ENCODE assay signal across 11 cellular contexts in the genomic region with DNA sequence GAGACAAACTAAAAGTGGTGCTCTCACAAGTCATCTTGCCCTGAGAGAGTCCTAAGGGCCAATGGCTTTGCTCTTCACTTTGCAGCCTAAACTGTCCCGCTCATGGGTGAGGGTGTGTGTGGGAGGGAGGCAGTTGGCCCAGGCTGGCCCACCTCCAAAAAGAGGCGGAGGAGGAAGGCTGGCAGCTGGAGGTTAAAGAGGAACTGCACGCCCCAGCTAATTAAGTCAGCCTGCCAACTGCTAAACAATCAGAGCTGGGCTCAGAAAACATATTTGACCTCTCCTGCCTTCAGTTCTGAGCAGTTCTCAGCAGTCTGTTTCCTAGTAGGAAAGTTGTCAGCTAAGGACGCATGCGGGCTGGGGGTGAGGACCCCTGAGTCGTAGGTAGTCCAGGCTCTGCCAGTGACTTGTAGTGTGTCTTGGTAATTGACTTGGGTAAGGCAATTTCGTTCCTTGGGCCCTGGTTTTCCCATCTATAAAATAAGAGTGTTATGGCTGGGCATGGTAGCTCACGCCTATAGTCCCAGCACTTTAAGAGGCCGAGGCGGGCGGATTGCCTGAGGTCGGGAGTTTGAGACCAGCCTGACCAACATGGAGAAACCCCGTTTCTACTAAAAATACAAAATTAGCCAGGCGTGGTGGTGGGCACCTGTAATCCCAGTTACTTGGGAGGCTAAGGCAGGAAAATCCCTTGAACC. TPM values are rescaled to one million over a fixed set of nuclear protein-coding genes. Genes with fewer than 3 reads are reported as not detected.
DNase-seq lines count a peak whose midpoint lies in the region; ATAC-seq, FAIRE-seq and TF ChIP-seq lines count a peak whose summit lies in the region.
"Had no signal": no experiment of that assay in that cellular context is flagged by ENCODE, and none has a peak within 500 bp of the region (broad histone marks: within the 10 kb centered on the region; RNA-seq: fewer than 3 reads in every experiment).

No MANE protein-coding gene starts in this region.

- no peak overlapping the region for H3K4me3 ChIP-seq in HepG2 (replicated peaks in 1 of 3; ENCODE audit: insufficient read depth in 1 of 3, low read depth in 2 of 3, low read length in 3 of 3)
- no peak overlapping the region for H3K4me3 ChIP-seq in testis
- no peak overlapping the region for H3K4me3 ChIP-seq in smooth muscle cell
- H3K4me3 ChIP-seq: cardiac muscle cell had no signal

- H3K9ac ChIP-seq in HepG2 (ENCODE audit: insufficient read depth, low read depth, low read length): no peak overlapping the region
- H3K9ac ChIP-seq in smooth muscle cell (ENCODE audit: low read depth): no peak overlapping the region

- intact Hi-C loops in HepG2 (cut with micrococcal nuclease; ENCODE audit: unreplicated experiment) (no loop called here), testis (cut with DNase I; ENCODE audit: low total_unique reads) (no loop called here)

- FAIRE-seq in HepG2 (lab: Jason Lieb, UNC): no peak

- TF ChIP-seq POLR2A in HepG2 (IDR thresholded peaks at IDR 0.05; ENCODE audit: insufficient read depth in 1 of 2, low read depth in 2 of 2, low read length in 2 of 2) (no peak), testis (IDR thresholded peaks at IDR 0.05) (no peak)

- no peak for TF ChIP-seq RAD21 in HepG2 (CRISPR knock-in tag; IDR thresholded peaks at IDR 0.05)

- H3K4me2 ChIP-seq in HepG2 (ENCODE audit: low read depth, low read length) (no peak overlapping the region), smooth muscle cell (no peak overlapping the region)

- H3K9me3 ChIP-seq in HepG2 (ENCODE audit: low read length) (no peaks in the 10 kb centered on the region), testis (no peaks in the 10 kb centered on the region), smooth muscle cell (replicated peaks; ENCODE audit: low read depth) (no peaks in the 10 kb centered on the region)

- no peaks in the 10 kb centered on the region for H3K27me3 Mint-ChIP-seq in natural killer cell treated with Interleukin-12 subunit alpha and Interleukin-12 subunit beta and Interleukin-15 and Interleukin-18, amount 100 ng/mL, for 72 hours
- H3K27me3 Mint-ChIP-seq: activated CD4-positive, alpha-beta memory T cell treated with anti-CD3 and anti-CD28 coated beads for 36 hours had no signal

- TF ChIP-seq EP300 in HepG2 (IDR thresholded peaks at IDR 0.05; ENCODE audit: low read depth in 2 of 2, low read length in 2 of 2) (no peak), HepG2 (CRISPR knock-in tag; IDR thresholded peaks at IDR 0.05; ENCODE audit: borderline replicate concordance) (no peak)

- POLR2A ChIA-PET in HepG2 (lab: Yijun Ruan, JAX): interaction anchor here (0.7 kb wide), 1 partner anchor 8 kb away, joined by 3 read pairs; no protein-coding TSS in a partner anchor

- no peaks in the 10 kb centered on the region for H3K4me1 Mint-ChIP-seq in natural killer cell treated with Interleukin-12 subunit alpha and Interleukin-12 subunit beta and Interleukin-15 and Interleukin-18, amount 100 ng/mL, for 72 hours (ENCODE audit: low read depth in 2 of 2)

- no peak for ATAC-seq in HepG2
- ATAC-seq in natural killer cell treated with Interleukin-12 subunit alpha and Interleukin-12 subunit beta and Interleukin-15 and Interleukin-18, amount 100 ng/mL, for 72 hours: no peak

- no peak overlapping the region for H3K4me3 Mint-ChIP-seq in natural killer cell treated with Interleukin-12 subunit alpha and Interleukin-12 subunit beta and Interleukin-15 and Interleukin-18, amount 100 ng/mL, for 72 hours
- H3K4me3 Mint-ChIP-seq: activated CD4-positive, alpha-beta memory T cell treated with anti-CD3 and anti-CD28 coated beads for 36 hours had no signal

- 97% methylated on average over 14 of the region's 14 CpGs for WGBS in HepG2 (ENCODE audit: low lambda C conversion rate)
- 74% methylated on average over 14 of the region's 14 CpGs for WGBS in testis, 2 donors
- WGBS in smooth muscle cell (ENCODE audit: low lambda C conversion rate): 97% methylated on average over 14 of the region's 14 CpGs

- CTCF ChIA-PET in HepG2 (lab: Yijun Ruan, JAX; ENCODE audit: low intra/inter-chr PET ratio, low total read pairs): no interaction called here

- peaks cover 26% of the 10 kb centered on the region for H3K36me3 Mint-ChIP-seq in natural killer cell treated with Interleukin-12 subunit alpha and Interleukin-12 subunit beta and Interleukin-15 and Interleukin-18, amount 100 ng/mL, for 72 hours

- DNase-seq in NAMALWA (ENCODE audit: low spot score) (peak; percentile 46), HepG2 (ENCODE audit: low spot score) (no peak), testis (peak; percentile 83), activated gamma-delta T cell treated with Interleukin-2 at 50 U/mL for 16 hours (no peak), smooth muscle cell (lab: John Stamatoyannopoulos, UW; ENCODE audit: unreplicated experiment) (no peak), NK-92 (lab: John Stamatoyannopoulos, UW; ENCODE audit: unreplicated experiment) (no peak)
- no peak for DNase-seq in natural killer cell treated with Interleukin-12 subunit alpha and Interleukin-12 subunit beta and Interleukin-15 and Interleukin-18, amount 100 ng/mL, for 72 hours (ENCODE audit: low spot score)
- DNase-seq: activated CD4-positive, alpha-beta memory T cell treated with anti-CD3 and anti-CD28 coated beads for 36 hours; stimulated activated CD4-positive, alpha-beta T cell treated with anti-CD3 and anti-CD28 coated beads, Interleukin-12 subunit alpha, Interleukin-12 subunit beta, amount 100 ng/mL, for 4 hours had no signal

- in situ Hi-C loops in HepG2 (cut with HindIII; ENCODE audit: extremely low pct_ligation_motif_present, low pct_unique_long_range_greater_than_20kb): no loop called here

- no peaks in the 10 kb centered on the region for H3K9me3 Mint-ChIP-seq in natural killer cell treated with Interleukin-12 subunit alpha and Interleukin-12 subunit beta and Interleukin-15 and Interleukin-18, amount 100 ng/mL, for 72 hours
- H3K9me3 Mint-ChIP-seq: activated CD4-positive, alpha-beta memory T cell treated with anti-CD3 and anti-CD28 coated beads for 36 hours had no signal

- H3K36me3 ChIP-seq in HepG2 (replicated peaks in 1 of 2; ENCODE audit: control insufficient read depth in 1 of 2, insufficient read depth in 2 of 2, low read length in 2 of 2) (peaks cover 24 to 79% of the 10 kb centered on the region in 2 experiments), testis (ENCODE audit: low read depth, missing control alignments) (no peaks in the 10 kb centered on the region), smooth muscle cell (ENCODE audit: low read depth) (no peaks in the 10 kb centered on the region)
- H3K36me3 ChIP-seq: cardiac muscle cell had no signal

- no peaks in the 10 kb centered on the region for H3F3A ChIP-seq in smooth muscle cell (ENCODE audit: low read depth)

- no peaks in the 10 kb centered on the region for H3K4me1 ChIP-seq in HepG2 (ENCODE audit: insufficient read depth, low read length)
- peaks cover 13% of the 10 kb centered on the region for H3K4me1 ChIP-seq in testis
- H3K4me1 ChIP-seq in smooth muscle cell (ENCODE audit: low read depth): no peaks in the 10 kb centered on the region

- no peaks in the 10 kb centered on the region for H3K27me3 ChIP-seq in HepG2 (ENCODE audit: control insufficient read depth in 1 of 2, insufficient read depth in 2 of 2, low read length in 2 of 2)
- no peaks in the 10 kb centered on the region for H3K27me3 ChIP-seq in testis
- H3K27me3 ChIP-seq in smooth muscle cell (ENCODE audit: low read depth): no peaks in the 10 kb centered on the region
- H3K27me3 ChIP-seq: cardiac muscle cell had no signal

- H3K27ac ChIP-seq in VCaP (peak overlapping the region; percentile 32), HepG2 (ENCODE audit: extremely low read length, insufficient read depth, low read length) (no peak overlapping the region), testis (peak overlapping the region in 1 of 2 donors; percentile 69), smooth muscle cell (ENCODE audit: low read depth) (no peak overlapping the region)
- H3K27ac ChIP-seq: cardiac muscle cell had no signal

- TF ChIP-seq CTCF in VCaP (conservative IDR thresholded peaks at IDR 0.05) (no peak), HepG2 (CRISPR knock-in tag; IDR thresholded peaks at IDR 0.05) (no peak), testis (IDR thresholded peaks at IDR 0.05) (no peak), smooth muscle cell (IDR thresholded peaks at IDR 0.05; ENCODE audit: borderline replicate concordance, insufficient read depth, poor library complexity, severe bottlenecking) (no peak)

- H4K20me1 ChIP-seq in HepG2 (ENCODE audit: insufficient read depth, low read length) (no peaks in the 10 kb centered on the region), smooth muscle cell (ENCODE audit: low read depth) (no peaks in the 10 kb centered on the region)

- no peak overlapping the region for H2AFZ ChIP-seq in HepG2 (ENCODE audit: low read length)
- no peak overlapping the region for H2AFZ ChIP-seq in smooth muscle cell (ENCODE audit: low read depth)

- BruUV-seq in HepG2 (replicated peaks; lab: Mats Ljungman, UMichigan): no TSS peak

- H3K79me2 ChIP-seq in HepG2 (ENCODE audit: insufficient read depth, low read length) (no peaks in the 10 kb centered on the region), smooth muscle cell (ENCODE audit: low read depth) (no peaks in the 10 kb centered on the region)

- no peak overlapping the region for H3K27ac Mint-ChIP-seq in natural killer cell treated with Interleukin-12 subunit alpha and Interleukin-12 subunit beta and Interleukin-15 and Interleukin-18, amount 100 ng/mL, for 72 hours
- H3K27ac Mint-ChIP-seq: activated CD4-positive, alpha-beta memory T cell treated with anti-CD3 and anti-CD28 coated beads for 36 hours had no signal

RNA-seq across cellular contexts. Expression of a gene that starts 17.0 kb away (rescaled TPM):
- total RNA-seq in HepG2 (2016; rRNA removed; fragmentation: Illumina TruSeq; extraction: Trizol): 102 and 107 TPM in 2 replicates
- total RNA-seq in HepG2 (2016; cell fraction: cytosol; rRNA removed; fragmentation: Illumina TruSeq; extraction: Trizol; ENCODE audit: low read depth): 24.0 and 24.9 TPM in 2 replicates
- 101 and 108 TPM in 2 replicates for total RNA-seq in HepG2 (2016; cell fraction: insoluble cytoplasmic fraction; rRNA removed; fragmentation: Illumina TruSeq; extraction: Trizol)
- 34.7 and 36.9 TPM in 2 replicates for total RNA-seq in HepG2 (2016; cell fraction: membrane; rRNA removed; fragmentation: Illumina TruSeq; extraction: Trizol)
- total RNA-seq in HepG2 (2016; cell fraction: nucleus; rRNA removed; fragmentation: Illumina TruSeq; extraction: Trizol): 65.3 and 66.8 TPM in 2 replicates
- polyA plus RNA-seq in HepG2 (2011; rRNA removed): 74.1 and 80.1 TPM in 2 replicates
- 61.4 and 72.0 TPM in 2 replicates for polyA plus RNA-seq in HepG2 (2011; cell fraction: cytosol; rRNA removed)
- 134 and 148 TPM in 2 replicates for polyA plus RNA-seq in HepG2 (2011; cell fraction: nucleus; rRNA removed)
- polyA plus RNA-seq in HepG2 (2012): 34.1 and 41.6 TPM in 2 replicates
- 19.2 and 19.4 TPM in 2 replicates for polyA plus RNA-seq in HepG2 (2016; cell fraction: cytosol; fragmentation: Illumina TruSeq; extraction: Trizol; ENCODE audit: low read depth)
- polyA plus RNA-seq in HepG2 (2016; cell fraction: insoluble cytoplasmic fraction; fragmentation: Illumina TruSeq; extraction: Trizol; ENCODE audit: low read depth): 102 and 104 TPM in 2 replicates
- polyA plus RNA-seq in HepG2 (2016; cell fraction: membrane; fragmentation: Illumina TruSeq; extraction: Trizol; ENCODE audit: low read depth): 24.4 and 27.0 TPM in 2 replicates
- 106 and 116 TPM in 2 replicates for polyA plus RNA-seq in HepG2 (2016; cell fraction: nucleus; fragmentation: Illumina TruSeq; extraction: Trizol; ENCODE audit: insufficient read depth, low read depth)
- 86.0 and 125 TPM in 2 replicates for polyA minus RNA-seq in HepG2 (2011; rRNA and poly(A)+ RNA removed; ENCODE audit: low replicate concordance)
- polyA minus RNA-seq in HepG2 (2011; cell fraction: cytosol; rRNA and poly(A)+ RNA removed): 23.0 and 28.1 TPM in 2 replicates
- 65.4 and 67.3 TPM in 2 replicates for polyA minus RNA-seq in HepG2 (2011; cell fraction: nucleus; rRNA and poly(A)+ RNA removed)
- 10 to 100 TPM; 79.3 to 87.9 TPM for total RNA-seq in testis
- polyA plus RNA-seq in testis (ENCODE audit: insufficient read depth, low read depth, low replicate concordance): 52.8 TPM
- total RNA-seq in smooth muscle cell: 48.4 and 57.8 TPM in 2 replicates
- polyA plus RNA-seq in smooth muscle cell: 65.3 and 71.6 TPM in 2 replicates
- total RNA-seq in natural killer cell treated with Interleukin-12 subunit alpha and Interleukin-12 subunit beta and Interleukin-15 and Interleukin-18, amount 100 ng/mL, for 72 hours: 10 to 100 TPM; 53.3 to 71.3 TPM

RNA-seq across cellular contexts. Expression of a gene that starts 17.1 kb away (rescaled TPM):
- 0.18 and 0.20 TPM in 2 replicates for total RNA-seq in HepG2 (2016; rRNA removed; fragmentation: Illumina TruSeq; extraction: Trizol)
- total RNA-seq in HepG2 (2016; cell fraction: cytosol; rRNA removed; fragmentation: Illumina TruSeq; extraction: Trizol; ENCODE audit: low read depth): 0.20 TPM in 1 of 2 replicates, not detected in the other
- 0.19 TPM in 1 of 2 replicates, not detected in the other for total RNA-seq in HepG2 (2016; cell fraction: insoluble cytoplasmic fraction; rRNA removed; fragmentation: Illumina TruSeq; extraction: Trizol)
- total RNA-seq in HepG2 (2016; cell fraction: membrane; rRNA removed; fragmentation: Illumina TruSeq; extraction: Trizol): 0.14 and 0.25 TPM in 2 replicates
- total RNA-seq in HepG2 (2016; cell fraction: nucleus; rRNA removed; fragmentation: Illumina TruSeq; extraction: Trizol): 0.50 and 0.93 TPM in 2 replicates
- 0.05 and 0.17 TPM in 2 replicates for polyA plus RNA-seq in HepG2 (2011; rRNA removed)
- 0.03 and 0.04 TPM in 2 replicates for polyA plus RNA-seq in HepG2 (2011; cell fraction: cytosol; rRNA removed)
- 0.80 and 0.90 TPM in 2 replicates for polyA plus RNA-seq in HepG2 (2011; cell fraction: nucleus; rRNA removed)
- 0.51 and 0.55 TPM in 2 replicates for polyA plus RNA-seq in HepG2 (2012)
- 0.02 and 0.24 TPM in 2 replicates for polyA plus RNA-seq in HepG2 (2016; cell fraction: cytosol; fragmentation: Illumina TruSeq; extraction: Trizol; ENCODE audit: low read depth)
- polyA plus RNA-seq in HepG2 (2016; cell fraction: insoluble cytoplasmic fraction; fragmentation: Illumina TruSeq; extraction: Trizol; ENCODE audit: low read depth): 0.23 and 0.37 TPM in 2 replicates
- polyA plus RNA-seq in HepG2 (2016; cell fraction: membrane; fragmentation: Illumina TruSeq; extraction: Trizol; ENCODE audit: low read depth): 0.21 and 0.32 TPM in 2 replicates
- 0.96 and 2.1 TPM in 2 replicates for polyA plus RNA-seq in HepG2 (2016; cell fraction: nucleus; fragmentation: Illumina TruSeq; extraction: Trizol; ENCODE audit: insufficient read depth, low read depth)
- polyA minus RNA-seq in HepG2 (2011; rRNA and poly(A)+ RNA removed; ENCODE audit: low replicate concordance): 0.09 TPM in 1 of 2 replicates, not detected in the other
- polyA minus RNA-seq in HepG2 (2011; cell fraction: cytosol; rRNA and poly(A)+ RNA removed): not detected in 2 replicates
- polyA minus RNA-seq in HepG2 (2011; cell fraction: nucleus; rRNA and poly(A)+ RNA removed): 0.13 and 0.50 TPM in 2 replicates
- 10 to 100 TPM; 21.8 to 30.2 TPM for total RNA-seq in testis
- 24.3 TPM for polyA plus RNA-seq in testis (ENCODE audit: insufficient read depth, low read depth, low replicate concordance)
- total RNA-seq in smooth muscle cell: not detected in 2 replicates
- 0.67 and 0.70 TPM in 2 replicates for polyA plus RNA-seq in smooth muscle cell
- total RNA-seq in natural killer cell treated with Interleukin-12 subunit alpha and Interleukin-12 subunit beta and Interleukin-15 and Interleukin-18, amount 100 ng/mL, for 72 hours: under 1 TPM in 1 of 2 donors, not detected in 1; 0.19 TPM

Comparison
In these comparisons a context has a peak if more than half of its experiments do, and no peak if none do; other contexts are left out.
1. DNase-seq: peak in NAMALWA (single experiment) and testis (single experiment); none in HepG2 (single experiment), activated gamma-delta T cell treated with Interleukin-2 at 50 U/mL for 16 hours (single experiment), smooth muscle cell (single experiment), natural killer cell treated with Interleukin-12 subunit alpha and Interleukin-12 subunit beta and Interleukin-15 and Interleukin-18, amount 100 ng/mL, for 72 hours (single experiment) and NK-92 (single experiment).
2. RNA of a gene that starts 17.1 kb away (total RNA-seq): 21.8 to 30.2 TPM in testis; 0.14 to 0.93 TPM in HepG2, 0.19 TPM in natural killer cell treated with Interleukin-12 subunit alpha and Interleukin-12 subunit beta and Interleukin-15 and Interleukin-18, amount 100 ng/mL, for 72 hours and not detected in smooth muscle cell; every median in the first group is over 10 times any median in the second.